21 cellular contexts compared by ENCODE assay signal in the genomic region with DNA sequence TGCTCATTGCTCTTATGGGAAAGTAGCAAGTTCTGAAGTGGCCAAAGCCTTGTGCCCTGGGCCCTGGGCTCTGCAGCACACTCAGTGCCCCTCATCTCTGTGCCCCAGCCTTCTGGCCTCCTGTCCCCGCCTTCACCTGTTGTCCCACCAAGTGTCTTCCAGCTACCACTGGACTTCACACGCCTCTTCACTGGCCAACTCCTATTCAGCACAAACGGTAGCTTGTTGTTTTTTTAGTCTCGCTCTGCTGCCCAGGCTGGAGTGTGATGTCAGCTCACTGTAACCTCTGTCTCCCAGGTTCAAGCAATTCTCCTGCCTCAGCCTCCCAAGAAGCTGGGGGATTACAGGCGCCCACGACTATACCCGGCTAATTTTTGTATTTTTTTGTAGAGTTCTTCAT. TPM values are rescaled to one million over a fixed set of nuclear protein-coding genes. Genes with fewer than 3 reads are reported as not detected.
A peak's percentile ranks its signal among the peaks of the same experiment; 100 is the strongest.
DNase-seq lines count a peak whose midpoint lies in the region; TF ChIP-seq lines count a peak whose summit lies in the region.
"Had no signal": no experiment of that assay in that cellular context is flagged by ENCODE, and none has a peak within 500 bp of the region (broad histone marks: within the 10 kb centered on the region; RNA-seq: fewer than 3 reads in every experiment).

No MANE protein-coding gene starts in this region.

- no peak overlapping the region for H3K4me3 Mint-ChIP-seq in neural progenitor cell
- no peak overlapping the region for H3K4me3 Mint-ChIP-seq in activated CD4-positive, alpha-beta memory T cell treated with anti-CD3 and anti-CD28 coated beads, Interleukin-2, amount 10 ng/mL, durations not matched to agents 7 days and 5 days
- H3K4me3 Mint-ChIP-seq: CD4-positive, alpha-beta memory T cell; IgD-negative memory B cell had no signal

- H3K9me3 Mint-ChIP-seq in neural progenitor cell = no peaks in the 10 kb centered on the region
- H3K9me3 Mint-ChIP-seq in activated CD4-positive, alpha-beta memory T cell treated with anti-CD3 and anti-CD28 coated beads, Interleukin-2, amount 10 ng/mL, durations not matched to agents 7 days and 5 days = no peaks in the 10 kb centered on the region
- H3K9me3 Mint-ChIP-seq: CD4-positive, alpha-beta memory T cell; IgD-negative memory B cell had no signal

- no peak overlapping the region for H3K9ac ChIP-seq in neural progenitor cell

- H3K4me3 ChIP-seq in neural progenitor cell (no peak overlapping the region), ovary (no peak overlapping the region)
- H3K4me3 ChIP-seq: BLaER1 treated with 17β-estradiol and CSF1 and Interleukin-3, amounts not matched to agents 10 nM and 100 nM had no signal

- POLR2A ChIA-PET in activated CD4-positive, alpha-beta memory T cell treated with anti-CD3 and anti-CD28 coated beads, Interleukin-2, amount 10 ng/mL, durations not matched to agents 7 days and 5 days (lab: Charles Lee) = no interaction called here

- TF ChIP-seq CTCF in neural progenitor cell (IDR thresholded peaks at IDR 0.05) = no peak
- TF ChIP-seq CTCF in ovary (IDR thresholded peaks at IDR 0.05) = no peak

- no peaks in the 10 kb centered on the region for H3K9me3 ChIP-seq in neural progenitor cell (ENCODE audit: low read depth)
- no peaks in the 10 kb centered on the region for H3K9me3 ChIP-seq in ovary
- H3K9me3 ChIP-seq: BLaER1 treated with 17β-estradiol and CSF1 and Interleukin-3, amounts not matched to agents 10 nM and 100 nM had no signal

- CTCF ChIA-PET in activated CD4-positive, alpha-beta memory T cell treated with anti-CD3 and anti-CD28 coated beads, Interleukin-2, amount 10 ng/mL, durations not matched to agents 7 days and 5 days (lab: Charles Lee) = interaction anchor here (2.0 kb wide), 1 partner anchor 214 kb away, joined by 5 read pairs; no protein-coding TSS in a partner anchor

- no peak for TF ChIP-seq EP300 in ovary (IDR thresholded peaks at IDR 0.05)

- peaks cover 16% of the 10 kb centered on the region for H3K4me1 Mint-ChIP-seq in neural progenitor cell
- H3K4me1 Mint-ChIP-seq in activated CD4-positive, alpha-beta memory T cell treated with anti-CD3 and anti-CD28 coated beads, Interleukin-2, amount 10 ng/mL, durations not matched to agents 7 days and 5 days = peaks cover 22% of the 10 kb centered on the region

- DNase-seq in Caki2 (ENCODE audit: low read depth) (peak; percentile 94), HK-2 (ENCODE audit: unreplicated experiment) (peak; percentile 54), kidney glomerular epithelial cell (lab: John Stamatoyannopoulos, UW) (peak; percentile 82), neural progenitor cell (ENCODE audit: low spot score) (no peak), ovary (no peak), mesenteric fat pad (ENCODE audit: low spot score) (no peak)
- DNase-seq in activated CD4-positive, alpha-beta memory T cell treated with anti-CD3 and anti-CD28 coated beads, Interleukin-2, amount 10 ng/mL, durations not matched to agents 7 days and 5 days = no peak
- DNase-seq: CD4-positive, alpha-beta memory T cell; DMS79; GOT3; NCI-H1105 treated with DMSO at 0.1 percent for 48 hours; NCI-H2081 treated with DMSO at 0.1 percent for 48 hours; NCI-H2171 treated with DMSO at 0.1 percent for 48 hours; NCI-H524 treated with DMSO at 0.1 percent for 48 hours; NCI-H82; OCI-M1; Right ventricle myocardium superior had no signal

- no peak overlapping the region for H3K4me2 ChIP-seq in neural progenitor cell
- H3K4me2 ChIP-seq: BLaER1 treated with 17β-estradiol and CSF1 and Interleukin-3, amounts not matched to agents 10 nM and 100 nM had no signal

- in situ Hi-C loops in Caki2 (cut with HindIII; ENCODE audit: low pct_unique_long_range_greater_than_20kb, low sequenced_read_pairs) = no loop called here

- no peak overlapping the region for H3K27ac ChIP-seq in neural progenitor cell
- H3K27ac ChIP-seq in ovary = no peak overlapping the region
- H3K27ac ChIP-seq: BLaER1 treated with 17β-estradiol and CSF1 and Interleukin-3, amounts not matched to agents 10 nM and 100 nM had no signal

- H3K27me3 ChIP-seq in neural progenitor cell (no peaks in the 10 kb centered on the region), ovary (no peaks in the 10 kb centered on the region)
- H3K27me3 ChIP-seq: BLaER1 treated with 17β-estradiol and CSF1 and Interleukin-3, amounts not matched to agents 10 nM and 100 nM had no signal

- no peak for TF ChIP-seq POLR2A in ovary (IDR thresholded peaks at IDR 0.05)

- intact Hi-C loops in ovary (cut with DNase I) = no loop called here

- 82 to 90% (median 89%) methylated on average over 7 of the region's 7 CpGs for WGBS in ovary, 3 donors

- peaks cover 11% of the 10 kb centered on the region for H3K79me2 ChIP-seq in neural progenitor cell (ENCODE audit: low read depth)

- H3K4me1 ChIP-seq in neural progenitor cell (peaks cover 7% of the 10 kb centered on the region), ovary (ENCODE audit: insufficient read depth) (no peaks in the 10 kb centered on the region)

- no peak overlapping the region for H2AFZ ChIP-seq in neural progenitor cell (replicated peaks)

- H3K36me3 Mint-ChIP-seq in neural progenitor cell = peaks cover 19% of the 10 kb centered on the region
- peaks cover 20% of the 10 kb centered on the region for H3K36me3 Mint-ChIP-seq in activated CD4-positive, alpha-beta memory T cell treated with anti-CD3 and anti-CD28 coated beads, Interleukin-2, amount 10 ng/mL, durations not matched to agents 7 days and 5 days (ENCODE audit: low read depth)

- no peaks in the 10 kb centered on the region for H3F3A ChIP-seq in neural progenitor cell (ENCODE audit: low read depth)

- H3K27me3 Mint-ChIP-seq in neural progenitor cell (ENCODE audit: insufficient read depth, low read depth) = peaks cover 2% of the 10 kb centered on the region
- H3K27me3 Mint-ChIP-seq in activated CD4-positive, alpha-beta memory T cell treated with anti-CD3 and anti-CD28 coated beads, Interleukin-2, amount 10 ng/mL, durations not matched to agents 7 days and 5 days = no peaks in the 10 kb centered on the region
- H3K27me3 Mint-ChIP-seq: CD4-positive, alpha-beta memory T cell; IgD-negative memory B cell had no signal

- H4K20me1 ChIP-seq in neural progenitor cell (ENCODE audit: low read depth) = no peaks in the 10 kb centered on the region
- H4K20me1 ChIP-seq: BLaER1 treated with 17β-estradiol and CSF1 and Interleukin-3, amounts not matched to agents 10 nM and 100 nM had no signal

- H3K36me3 ChIP-seq in neural progenitor cell = peaks cover 5% of the 10 kb centered on the region
- no peaks in the 10 kb centered on the region for H3K36me3 ChIP-seq in ovary

- H3K27ac Mint-ChIP-seq in neural progenitor cell = peak overlapping the region; percentile 13
- H3K27ac Mint-ChIP-seq in activated CD4-positive, alpha-beta memory T cell treated with anti-CD3 and anti-CD28 coated beads, Interleukin-2, amount 10 ng/mL, durations not matched to agents 7 days and 5 days = no peak overlapping the region
- H3K27ac Mint-ChIP-seq: IgD-negative memory B cell had no signal

RNA-seq across cellular contexts. Expression of a gene that starts 4.8 kb away (rescaled TPM):
- total RNA-seq in Caki2 (2014; rRNA removed; shearing (Covaris generic); ENCODE audit: low replicate concordance) = 130 and 142 TPM in 2 replicates
- total RNA-seq in neural progenitor cell (ENCODE audit: low replicate concordance) = 23.2 and 54.9 TPM in 2 replicates
- 10 to 100 TPM; 11.2 to 31.5 (median 25.6) TPM for total RNA-seq in ovary
- polyA plus RNA-seq in ovary = 10 to 100 TPM; 11.9 to 21.2 TPM
- total RNA-seq in mesenteric fat pad = 8.4 TPM
- total RNA-seq in activated CD4-positive, alpha-beta memory T cell treated with anti-CD3 and anti-CD28 coated beads, Interleukin-2, amount 10 ng/mL, durations not matched to agents 7 days and 5 days = 10 to 100 TPM; 36.1 to 36.7 TPM

RNA-seq across cellular contexts. Expression of a gene that starts 5.6 kb away (rescaled TPM):
- total RNA-seq in Caki2 (2014; rRNA removed; shearing (Covaris generic); ENCODE audit: low replicate concordance) = 34.9 and 37.6 TPM in 2 replicates
- total RNA-seq in neural progenitor cell (ENCODE audit: low replicate concordance) (6.2 and 9.5 TPM in 2 replicates), ovary (1 to 10 TPM; 3.9 to 9.9 (median 6.7) TPM), mesenteric fat pad (2.1 TPM)
- polyA plus RNA-seq in ovary = 1 to 10 TPM; 7.1 to 7.2 TPM
- 10 to 100 TPM; 78.9 to 80.7 TPM for total RNA-seq in activated CD4-positive, alpha-beta memory T cell treated with anti-CD3 and anti-CD28 coated beads, Interleukin-2, amount 10 ng/mL, durations not matched to agents 7 days and 5 days

RNA-seq across cellular contexts. Expression of a gene that starts 13.9 kb away (rescaled TPM):
- not detected in 2 replicates for total RNA-seq in Caki2 (2014; rRNA removed; shearing (Covaris generic); ENCODE audit: low replicate concordance)
- total RNA-seq in neural progenitor cell (ENCODE audit: low replicate concordance) (not detected in 2 replicates), ovary (not detected), mesenteric fat pad (not detected)
- polyA plus RNA-seq in ovary = not detected
- not detected for total RNA-seq in activated CD4-positive, alpha-beta memory T cell treated with anti-CD3 and anti-CD28 coated beads, Interleukin-2, amount 10 ng/mL, durations not matched to agents 7 days and 5 days
- total RNA-seq: A673; CD4-positive, alpha-beta memory T cell; Right ventricle myocardium superior; SK-MEL-5 had no signal
- polyA plus RNA-seq: CD4-positive, alpha-beta memory T cell; IgD-negative memory B cell had no signal

RNA-seq across cellular contexts. Expression of a gene that starts 17.7 kb away (rescaled TPM):
- total RNA-seq in Caki2 (2014; rRNA removed; shearing (Covaris generic); ENCODE audit: low replicate concordance) = 0.09 and 26.0 TPM in 2 replicates
- total RNA-seq in neural progenitor cell (ENCODE audit: low replicate concordance) (17.2 and 17.4 TPM in 2 replicates), ovary (10 to 100 TPM in 1 of 7 donors, 1 to 10 TPM in 3, under 1 TPM in 2, not detected in 1; 0.28 to 61.2 (median 3.6) TPM), mesenteric fat pad (0.93 TPM)
- under 1 TPM; 0.25 to 0.41 TPM for polyA plus RNA-seq in ovary
- not detected for total RNA-seq in activated CD4-positive, alpha-beta memory T cell treated with anti-CD3 and anti-CD28 coated beads, Interleukin-2, amount 10 ng/mL, durations not matched to agents 7 days and 5 days
- total RNA-seq: A673; CD4-positive, alpha-beta memory T cell; SK-MEL-5 had no signal
- polyA plus RNA-seq: CD4-positive, alpha-beta memory T cell had no signal

RNA-seq across cellular contexts. Expression of a gene that starts 32.5 kb away (rescaled TPM):
- total RNA-seq in Caki2 (2014; rRNA removed; shearing (Covaris generic); ENCODE audit: low replicate concordance) = not detected in 2 replicates
- not detected in 2 replicates for total RNA-seq in neural progenitor cell (ENCODE audit: low replicate concordance)
- under 1 TPM in 1 of 7 donors, not detected in 6; 0.34 TPM for total RNA-seq in ovary
- polyA plus RNA-seq in ovary = under 1 TPM in 1 of 2 donors, not detected in 1; 0.05 TPM
- total RNA-seq in mesenteric fat pad = not detected
- total RNA-seq in activated CD4-positive, alpha-beta memory T cell treated with anti-CD3 and anti-CD28 coated beads, Interleukin-2, amount 10 ng/mL, durations not matched to agents 7 days and 5 days = not detected
- total RNA-seq: A673; CD4-positive, alpha-beta memory T cell; Right ventricle myocardium superior; SK-MEL-5 had no signal
- polyA plus RNA-seq: CD4-positive, alpha-beta memory T cell; IgD-negative memory B cell had no signal

Comparison
In these comparisons a context has a peak if more than half of its experiments do, and no peak if none do; other contexts are left out.
1. DNase-seq: peak in Caki2 (single experiment), HK-2 (single experiment) and kidney glomerular epithelial cell (single experiment); none in neural progenitor cell (single experiment), ovary (0 of 5), mesenteric fat pad (single experiment) and activated CD4-positive, alpha-beta memory T cell treated with anti-CD3 and anti-CD28 coated beads, Interleukin-2, amount 10 ng/mL, durations not matched to agents 7 days and 5 days (single experiment).